Comparison of ENCODE assay signal across 18 cellular contexts in genomic region chr18:62963522-62963921, GRCh38.
A peak's percentile ranks its signal among the peaks of the same experiment; 100 is the strongest.
DNase-seq lines count a peak whose midpoint lies in the region; ATAC-seq and TF ChIP-seq lines count a peak whose summit lies in the region.
"Had no signal": no experiment of that assay in that cellular context is flagged by ENCODE, and none has a peak within 500 bp of the region (broad histone marks: within the 10 kb centered on the region; RNA-seq: fewer than 3 reads in every experiment).

No MANE protein-coding gene starts in this region.

- H2AFZ ChIP-seq in GM23338: no peak overlapping the region

- 50 to 55% methylated on average over 2 to 3 of the region's 3 CpGs for WGBS in gastroesophageal sphincter (ENCODE audit: low coverage in 1 of 2), 2 donors

- no peak overlapping the region for H3K4me3 Mint-ChIP-seq in GM23338
- H3K4me3 Mint-ChIP-seq in brain: peak overlapping the region in 1 of 5 experiments; percentile 22
- no peak overlapping the region for H3K4me3 Mint-ChIP-seq in nephron progenitor cell
- H3K4me3 Mint-ChIP-seq: activated naive CD8-positive, alpha-beta T cell treated with anti-CD3 and anti-CD28 coated beads, Interleukin-2, amount 50 U/mL, for 24 hours; CD8-positive, alpha-beta T cell; T-helper 1 cell treated with Interleukin-12 subunit alpha and Interleukin-12 subunit beta and Interleukin-4 antibody, amounts not matched to agents 30 μg/mL and 1 μg/mL, for 36 hours had no signal

- peaks cover 75% of the 10 kb centered on the region for H3K36me3 Mint-ChIP-seq in GM23338 (ENCODE audit: low read depth)
- H3K36me3 Mint-ChIP-seq in brain: peaks cover 76% of the 10 kb centered on the region
- peaks cover 42% of the 10 kb centered on the region for H3K36me3 Mint-ChIP-seq in nephron progenitor cell (ENCODE audit: low read depth)

- TF ChIP-seq POLR2A in gastroesophageal sphincter (IDR thresholded peaks at IDR 0.05): no peak

- H3K27ac ChIP-seq in GM23338 (ENCODE audit: low read depth) (peak overlapping the region; percentile 70; the same call in 1 of the 2 replicates), gastroesophageal sphincter (no peak overlapping the region)
- H3K27ac ChIP-seq: cardiac muscle cell, right lobe of liver had no signal

- H3K36me3 ChIP-seq in GM23338 (ENCODE audit: insufficient read depth) (peaks cover 22% of the 10 kb centered on the region; the same call in 1 of the 2 replicates), gastroesophageal sphincter (peaks cover 0 to 24% of the 10 kb centered on the region in 2 donors)

- TF ChIP-seq EP300 in gastroesophageal sphincter (IDR thresholded peaks at IDR 0.05): no peak

- H3K27ac Mint-ChIP-seq in GM23338 (peak overlapping the region; percentile 8; the same call in 1 of the 2 replicates), brain (peak overlapping the region; percentile 25 to 86 (median 74)), nephron progenitor cell (peak overlapping the region; percentile 58)
- H3K27ac Mint-ChIP-seq: activated naive CD8-positive, alpha-beta T cell treated with anti-CD3 and anti-CD28 coated beads, Interleukin-2, amount 50 U/mL, for 24 hours; CD8-positive, alpha-beta T cell; T-helper 1 cell treated with Interleukin-12 subunit alpha and Interleukin-12 subunit beta and Interleukin-4 antibody, amounts not matched to agents 30 μg/mL and 1 μg/mL, for 36 hours had no signal

- no peaks in the 10 kb centered on the region for H3K9me3 Mint-ChIP-seq in GM23338
- H3K9me3 Mint-ChIP-seq in brain: peaks cover 0 to 2% (median 0%) of the 10 kb centered on the region in 5 experiments
- peaks cover 4% of the 10 kb centered on the region for H3K9me3 Mint-ChIP-seq in nephron progenitor cell
- H3K9me3 Mint-ChIP-seq: activated naive CD8-positive, alpha-beta T cell treated with anti-CD3 and anti-CD28 coated beads, Interleukin-2, amount 50 U/mL, for 24 hours; CD8-positive, alpha-beta T cell; T-helper 1 cell treated with Interleukin-12 subunit alpha and Interleukin-12 subunit beta and Interleukin-4 antibody, amounts not matched to agents 30 μg/mL and 1 μg/mL, for 36 hours had no signal

- H3K4me2 ChIP-seq in GM23338: 0 out of 2 replicates have a peak overlapping the region, but pooled peaks have one; percentile 7

- peaks cover under 1% of the 10 kb centered on the region; the same call in 1 of the 2 replicates for H3K79me2 ChIP-seq in GM23338 (replicated peaks; ENCODE audit: insufficient read depth)

- DNase-seq in GM23338 (ENCODE audit: low spot score) (peak; percentile 35), NCI-H2029 treated with DMSO at 0.1 percent for 48 hours (lab: John Stamatoyannopoulos, UW) (peak; percentile 71), nephron progenitor cell (no peak), HCEC 1CT (no peak), SIG-M5 (lab: John Stamatoyannopoulos, UW) (no peak)
- DNase-seq in effector CD4-positive, alpha-beta T cell: no peak
- DNase-seq: activated naive CD8-positive, alpha-beta T cell treated with anti-CD3 and anti-CD28 coated beads, Interleukin-2, amount 50 U/mL, for 24 hours; CD8-positive, alpha-beta T cell; effector memory CD4-positive, alpha-beta T cell; MG63; NCI-H226; right lobe of liver; Right ventricle myocardium superior; stimulated activated CD4-positive, alpha-beta T cell treated with anti-CD3 and anti-CD28 coated beads, Interleukin-1b, Interleukin-23, amount 100 ng/mL, for 48 hours had no signal

- no peaks in the 10 kb centered on the region for H3K9me3 ChIP-seq in gastroesophageal sphincter
- H3K9me3 ChIP-seq: MG63, right lobe of liver had no signal

- TF ChIP-seq CTCF in GM23338 (conservative IDR thresholded peaks at IDR 0.05; ENCODE audit: low read depth in 2 of 2): no peak
- TF ChIP-seq CTCF in brain (conservative IDR thresholded peaks at IDR 0.05): no peak
- no peak for TF ChIP-seq CTCF in nephron progenitor cell (IDR thresholded peaks at IDR 0.05)
- TF ChIP-seq CTCF in gastroesophageal sphincter (IDR thresholded peaks at IDR 0.05): no peak

- no peaks in the 10 kb centered on the region for H3K9me2 ChIP-seq in GM23338 (ENCODE audit: insufficient read depth)

- H4K20me1 ChIP-seq in GM23338 (replicated peaks; ENCODE audit: insufficient read depth): no peaks in the 10 kb centered on the region; the same call in 1 of the 2 replicates

- H3K27me3 ChIP-seq in GM23338 (ENCODE audit: insufficient read depth): no peaks in the 10 kb centered on the region
- H3K27me3 ChIP-seq in gastroesophageal sphincter: no peaks in the 10 kb centered on the region
- H3K27me3 ChIP-seq: cardiac muscle cell, MG63, right lobe of liver had no signal

- no peak overlapping the region for H3K4me3 ChIP-seq in GM23338
- H3K4me3 ChIP-seq in gastroesophageal sphincter: no peak overlapping the region
- H3K4me3 ChIP-seq: cardiac muscle cell, MG63, right lobe of liver had no signal

- no peaks in the 10 kb centered on the region for H3F3A ChIP-seq in GM23338 (replicated peaks; ENCODE audit: low read depth)

- H3K27me3 Mint-ChIP-seq in GM23338 (ENCODE audit: insufficient read depth, low read depth, poor library complexity): no peaks in the 10 kb centered on the region
- H3K27me3 Mint-ChIP-seq in brain: no peaks in the 10 kb centered on the region
- H3K27me3 Mint-ChIP-seq in nephron progenitor cell (ENCODE audit: low read depth, poor library complexity): no peaks in the 10 kb centered on the region
- H3K27me3 Mint-ChIP-seq: activated naive CD8-positive, alpha-beta T cell treated with anti-CD3 and anti-CD28 coated beads, Interleukin-2, amount 50 U/mL, for 24 hours had no signal

- ATAC-seq in GM23338 (peak; percentile 81), gastroesophageal sphincter (no peak)
- ATAC-seq: activated naive CD8-positive, alpha-beta T cell treated with anti-CD3 and anti-CD28 coated beads, Interleukin-2, amount 50 U/mL, for 24 hours; CD8-positive, alpha-beta T cell; right lobe of liver had no signal

- H3K4me1 ChIP-seq in GM23338 (ENCODE audit: insufficient read depth) (peaks cover 33% of the 10 kb centered on the region), gastroesophageal sphincter (no peaks in the 10 kb centered on the region)
- H3K4me1 ChIP-seq: right lobe of liver had no signal

- H3K4me1 Mint-ChIP-seq in GM23338 (peaks cover 33% of the 10 kb centered on the region), brain (peaks cover 20% of the 10 kb centered on the region), nephron progenitor cell (peaks cover 27% of the 10 kb centered on the region)
- H3K4me1 Mint-ChIP-seq: activated naive CD8-positive, alpha-beta T cell treated with anti-CD3 and anti-CD28 coated beads, Interleukin-2, amount 50 U/mL, for 24 hours had no signal

TF ChIP-seq in GM23338, 12 proteins besides CTCF, POLR2A, EP300 and RAD21 (continues in another document):
- TF ChIP-seq NANOG (IDR thresholded peaks at IDR 0.05; ENCODE audit: borderline replicate concordance) (no peak), POLR2AphosphoS5 (IDR thresholded peaks at IDR 0.05; ENCODE audit: low read depth) (no peak), STAT1 (IDR thresholded peaks at IDR 0.05; ENCODE audit: unreplicated experiment) (no peak), JUNB (IDR thresholded peaks at IDR 0.05; ENCODE audit: unreplicated experiment) (no peak), ZNF331 (CRISPR knock-in tag; IDR thresholded peaks at IDR 0.05; ENCODE audit: low read depth) (no peak), ETS1 (IDR thresholded peaks at IDR 0.05) (no peak), REST (IDR thresholded peaks at IDR 0.05; ENCODE audit: unreplicated experiment) (no peak)

Comparison
In these comparisons a context has a peak if more than half of its experiments do, and no peak if none do; other contexts are left out.
1. DNase-seq: peak in GM23338 (single experiment) and NCI-H2029 treated with DMSO at 0.1 percent for 48 hours (single experiment); none in nephron progenitor cell (single experiment), HCEC 1CT (single experiment), SIG-M5 (single experiment) and effector CD4-positive, alpha-beta T cell (single experiment).
2. H3K27ac Mint-ChIP-seq: peak in every context shown above with its lines; median percentile 74 in brain; 58 in nephron progenitor cell; 8 in GM23338.